Comparison of ENCODE assay signal across 13 cellular contexts in the genomic region with DNA sequence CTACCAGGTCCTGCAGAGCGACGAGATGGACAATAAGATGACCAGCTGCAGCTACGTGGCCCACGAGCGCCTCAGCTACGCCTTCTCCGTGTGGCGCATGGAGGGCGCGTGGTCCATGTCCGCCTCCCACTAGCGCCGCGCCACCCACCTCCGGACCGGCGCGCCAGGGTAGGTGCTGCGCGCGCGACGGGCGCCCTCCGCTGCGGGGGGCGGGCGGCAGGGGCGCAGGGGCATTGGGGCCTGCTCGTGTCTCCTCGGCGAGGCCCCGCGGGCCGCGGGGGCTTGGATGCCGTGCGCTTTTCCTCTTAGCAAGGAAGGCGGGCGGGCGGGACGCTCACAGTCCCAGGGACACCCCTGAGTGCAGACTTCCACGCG. TPM values are rescaled to one million over a fixed set of nuclear protein-coding genes. Genes with fewer than 3 reads are reported as not detected.
A peak's percentile ranks its signal among the peaks of the same experiment; 100 is the strongest.
DNase-seq lines count a peak whose midpoint lies in the region; ATAC-seq and TF ChIP-seq lines count a peak whose summit lies in the region.
"Had no signal": no experiment of that assay in that cellular context is flagged by ENCODE, and none has a peak within 500 bp of the region (broad histone marks: within the 10 kb centered on the region; RNA-seq: fewer than 3 reads in every experiment).

No MANE protein-coding gene starts in this region.

- WGBS in prostate gland = 4% methylated on average over 34 of the region's 44 CpGs

- intact Hi-C loops in MCF 10A (cut with micrococcal nuclease) = loop anchor here (2.0 kb wide), 2 partner anchors 100 to 128 kb away; no protein-coding TSS in a partner anchor
- intact Hi-C loops in prostate gland (cut with DNase I) = loop anchor here (2.0 to 5.0 kb wide), 3 partner anchors 46 to 121 kb away; no protein-coding TSS in a partner anchor

- DNase-seq in MCF 10A (ENCODE audit: unreplicated experiment) (no peak), prostate gland (ENCODE audit: low spot score) (no peak), amygdala (lab: John Stamatoyannopoulos, UW) (no peak), dermis blood vessel endothelial cell (no peak), LoVo (ENCODE audit: low spot score) (no peak)
- DNase-seq: activated effector memory CD4-positive, alpha-beta T cell treated with Interleukin-2 at 50 U/mL for 16 hours; NCI-H526 treated with DMSO at 0.1 percent for 48 hours; stimulated activated CD4-positive, alpha-beta T cell treated with anti-CD3 and anti-CD28 coated beads, Interleukin-15, amount 100 ng/mL, for 24 hours had no signal

- no peak overlapping the region for H3K4me2 ChIP-seq in BLaER1

- no peak for ATAC-seq in GM21786 (IDR thresholded peaks at IDR 0.05; ENCODE audit: unreplicated experiment)

- POLR2A ChIA-PET in MCF 10A (lab: Yijun Ruan, JAX) = interaction anchor here (0.7 to 5.7 kb wide), 23 partner anchors 9 to 562 kb away, joined by 3 to 54 read pairs (median 4); a partner anchor contains a TSS

- H3K4me3 ChIP-seq in BLaER1 (peak overlapping the region; percentile 47; the same call in 1 of the 2 replicates), iPS-15b (ENCODE audit: low read depth, low read length) (peak overlapping the region; percentile 66), prostate gland (peak overlapping the region; percentile 48 to 54)

- no peak for TF ChIP-seq POLR2A in prostate gland (IDR thresholded peaks at IDR 0.05)

- H3K36me3 ChIP-seq in BLaER1 = no peaks in the 10 kb centered on the region
- no peaks in the 10 kb centered on the region for H3K36me3 ChIP-seq in iPS-15b (ENCODE audit: control insufficient read depth, insufficient read depth, low read length)
- no peaks in the 10 kb centered on the region for H3K36me3 ChIP-seq in prostate gland

- H3K27ac ChIP-seq in BLaER1 = no peak overlapping the region
- peak overlapping the region; percentile 86 for H3K27ac ChIP-seq in prostate gland

- H3K9me3 ChIP-seq in BLaER1 (peaks cover 35% of the 10 kb centered on the region), iPS-15b (ENCODE audit: control insufficient read depth, insufficient read depth, low read length) (no peaks in the 10 kb centered on the region), prostate gland (no peaks in the 10 kb centered on the region)

- H3K4me3 Mint-ChIP-seq in MCF 10A (ENCODE audit: unreplicated experiment) = peak overlapping the region; percentile 89
- H3K4me3 Mint-ChIP-seq: CD4-positive, CD25-positive, alpha-beta regulatory T cell; T-helper 2 cell treated with Interferon-gamma antibody and Interleukin-4, amounts not matched to agents 5 μg/mL and 100 μg/mL, for 36 hours had no signal

- no peaks in the 10 kb centered on the region for H3K9me3 Mint-ChIP-seq in MCF 10A (ENCODE audit: unreplicated experiment)
- H3K9me3 Mint-ChIP-seq: CD4-positive, CD25-positive, alpha-beta regulatory T cell; T-helper 2 cell treated with Interferon-gamma antibody and Interleukin-4, amounts not matched to agents 5 μg/mL and 100 μg/mL, for 36 hours had no signal

- no peaks in the 10 kb centered on the region for H4K20me1 ChIP-seq in BLaER1

- peaks cover 7% of the 10 kb centered on the region for H3K36me3 Mint-ChIP-seq in MCF 10A (ENCODE audit: insufficient read depth, unreplicated experiment)
- H3K36me3 Mint-ChIP-seq: CD4-positive, CD25-positive, alpha-beta regulatory T cell had no signal

- TF ChIP-seq CTCF in MCF 10A (IDR thresholded peaks at IDR 0.05; ENCODE audit: unreplicated experiment) (no peak), prostate gland (IDR thresholded peaks at IDR 0.05) (no peak)

- H3K27me3 Mint-ChIP-seq in MCF 10A (ENCODE audit: insufficient read depth, unreplicated experiment) = no peaks in the 10 kb centered on the region

- H3K27me3 ChIP-seq in BLaER1 (peaks cover 57% of the 10 kb centered on the region), iPS-15b (ENCODE audit: control insufficient read depth, insufficient read depth, low read length) (peaks cover 57% of the 10 kb centered on the region), prostate gland (replicated peaks; ENCODE audit: insufficient read depth) (peaks cover 11% of the 10 kb centered on the region)

- H3K27ac Mint-ChIP-seq in MCF 10A (ENCODE audit: low read depth, unreplicated experiment) = peak overlapping the region; percentile 49
- H3K27ac Mint-ChIP-seq: CD4-positive, CD25-positive, alpha-beta regulatory T cell; T-helper 2 cell treated with Interferon-gamma antibody and Interleukin-4, amounts not matched to agents 5 μg/mL and 100 μg/mL, for 36 hours had no signal

- H3K9ac ChIP-seq in BLaER1 (no peak overlapping the region), iPS-15b (ENCODE audit: low read depth, low read length) (no peak overlapping the region)

- H3K4me1 ChIP-seq in BLaER1 (peaks cover 8% of the 10 kb centered on the region; the same call in 1 of the 2 replicates), iPS-15b (ENCODE audit: control insufficient read depth, insufficient read depth, low read length) (no peaks in the 10 kb centered on the region), prostate gland (replicated peaks) (no peaks in the 10 kb centered on the region)

- no TSS peak for BruUV-seq in MCF 10A (replicated peaks; lab: Mats Ljungman, UMichigan)

- CTCF ChIA-PET in MCF 10A (lab: Yijun Ruan, JAX) = interaction anchor here (0.6 to 1.5 kb wide), 8 partner anchors 14 to 1168 kb away, joined by 3 to 6 read pairs (median 4); no protein-coding TSS in a partner anchor

- H3K4me1 Mint-ChIP-seq in MCF 10A (ENCODE audit: insufficient read depth, unreplicated experiment) = peaks cover 13% of the 10 kb centered on the region
- H3K4me1 Mint-ChIP-seq: CD4-positive, CD25-positive, alpha-beta regulatory T cell had no signal

RNA-seq across cellular contexts. Expression of a gene that starts 0.7 kb away (rescaled TPM):
- total RNA-seq in MCF 10A (2022) (30.2 and 31.6 TPM in 2 replicates), prostate gland (10 to 100 TPM; 23.5 to 52.9 TPM), dermis blood vessel endothelial cell (0.56 TPM in 1 of 2 replicates, not detected in the other)
- total RNA-seq: CD4-positive, CD25-positive, alpha-beta regulatory T cell had no signal

Comparison
In these comparisons a context has a peak if more than half of its experiments do, and no peak if none do; other contexts are left out.
1. RNA of a gene that starts 0.7 kb away (total RNA-seq): 23.5 to 52.9 TPM in prostate gland and 30.2 to 31.6 TPM in MCF 10A; 0.56 TPM in dermis blood vessel endothelial cell; every median in the first group is over 10 times any median in the second.
2. Peak in every context shown above with its lines, with median percentiles within 50 percentile points of each other: H3K4me3 ChIP-seq.